8 cellular contexts compared by ENCODE assay signal in the genomic region with DNA sequence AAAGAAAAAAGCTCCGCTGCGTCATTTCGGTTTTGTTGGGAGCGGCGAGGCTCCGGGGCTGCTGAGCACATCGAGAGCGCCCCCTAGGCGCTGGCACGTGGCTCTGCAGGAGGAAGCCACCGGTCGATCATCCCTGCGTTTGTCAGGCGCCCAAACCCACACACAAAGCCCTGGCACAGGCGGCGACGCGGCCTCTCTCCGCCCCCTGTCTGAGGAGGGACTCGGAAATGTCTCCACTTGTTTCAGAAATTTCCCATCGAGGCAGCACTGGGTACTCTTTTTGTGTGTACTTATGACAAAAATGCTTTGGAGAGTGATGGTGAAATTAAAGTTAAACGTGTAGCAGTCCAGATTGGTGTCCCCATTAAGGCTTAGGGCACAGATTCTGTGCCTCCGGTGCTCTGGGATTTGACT.
DNase-seq lines count a peak whose midpoint lies in the region; ATAC-seq and TF ChIP-seq lines count a peak whose summit lies in the region.

No MANE protein-coding gene starts in this region.

- H3K4me2 ChIP-seq in DND-41 (ENCODE audit: insufficient read depth, low read length), result peak overlapping the region; percentile 33; the same call in 1 of the 2 replicates

- no peak overlapping the region for H3K27ac ChIP-seq in DND-41 (ENCODE audit: low read length)

- H3K79me2 ChIP-seq in DND-41 (ENCODE audit: insufficient read depth, low read length), result no peaks in the 10 kb centered on the region

- TF ChIP-seq CTCF in DND-41 (IDR thresholded peaks at IDR 0.05; ENCODE audit: borderline replicate concordance, extremely low read depth, low read length, poor library complexity, severe bottlenecking) (peak; percentile 81), LNCaP clone FGC (IDR thresholded peaks at IDR 0.05; ENCODE audit: control insufficient read depth, extremely low read depth, insufficient read depth) (peak; percentile 93), kidney epithelial cell (IDR thresholded peaks at IDR 0.05; ENCODE audit: insufficient read depth, low read length, poor library complexity, severe bottlenecking) (peak; percentile 96)

- H3K9ac ChIP-seq in DND-41 (ENCODE audit: low read depth, low read length), result no peak overlapping the region

- peak; percentile 87 for ATAC-seq in DND-41 (ENCODE audit: insufficient read depth, low read depth)
- ATAC-seq in GM21515 (IDR thresholded peaks at IDR 0.05; ENCODE audit: unreplicated experiment), result peak; percentile 72

- H3K36me3 ChIP-seq in DND-41 (ENCODE audit: insufficient read depth, low read length) (no peaks in the 10 kb centered on the region), kidney epithelial cell (ENCODE audit: control insufficient read depth, insufficient read depth, low read length) (no peaks in the 10 kb centered on the region)

- H3K9me3 ChIP-seq in DND-41 (ENCODE audit: insufficient read depth, low read length, severe bottlenecking), result no peaks in the 10 kb centered on the region

- H3K4me3 ChIP-seq in DND-41 (ENCODE audit: low read depth in 1 of 2, low read length in 2 of 2) (no peak overlapping the region), LNCaP clone FGC (ENCODE audit: low read depth, low read length) (no peak overlapping the region), kidney epithelial cell (ENCODE audit: low read depth, low read length) (no peak overlapping the region)

- no peaks in the 10 kb centered on the region for H3K27me3 ChIP-seq in DND-41 (ENCODE audit: insufficient read depth, low read length, poor library complexity)
- peaks cover 3% of the 10 kb centered on the region for H3K27me3 ChIP-seq in kidney epithelial cell (ENCODE audit: control insufficient read depth, insufficient read depth, low read length)

- DNase-seq in DND-41 (peak; percentile 75), LNCaP clone FGC (ENCODE audit: low read depth) (peak; percentile 14), RPMI7951 (ENCODE audit: low read depth) (peak; percentile 15), T47D (ENCODE audit: low read depth in 1 of 2, low spot score in 1 of 2) (peak; percentile 38 to 73), kidney epithelial cell (ENCODE audit: low read depth) (peak; percentile 5)
- peak in 2 of 3 experiments; percentile 3 to 43 for DNase-seq in stimulated activated CD4-positive, alpha-beta T cell treated with anti-CD3 and anti-CD28 coated beads, TNF-alpha, amount 100 ng/mL, for 24 hours (ENCODE audit: low read depth in 3 of 3)
- DNase-seq in effector CD8-positive, alpha-beta T cell (lab: John Stamatoyannopoulos, UW), result no peak

- H2AFZ ChIP-seq in DND-41 (ENCODE audit: low read depth, low read length), result no peak overlapping the region

- H4K20me1 ChIP-seq in DND-41 (ENCODE audit: insufficient read depth, low read length), result no peaks in the 10 kb centered on the region

- peaks cover 29% of the 10 kb centered on the region for H3K4me1 ChIP-seq in DND-41 (ENCODE audit: insufficient read depth, low read length)

- in situ Hi-C loops in T47D (cut with HindIII; ENCODE audit: low pct_unique_long_range_greater_than_20kb, low sequenced_read_pairs), result no loop called here
